Comparison of ENCODE assay signal across 15 cellular contexts in the genomic region with DNA sequence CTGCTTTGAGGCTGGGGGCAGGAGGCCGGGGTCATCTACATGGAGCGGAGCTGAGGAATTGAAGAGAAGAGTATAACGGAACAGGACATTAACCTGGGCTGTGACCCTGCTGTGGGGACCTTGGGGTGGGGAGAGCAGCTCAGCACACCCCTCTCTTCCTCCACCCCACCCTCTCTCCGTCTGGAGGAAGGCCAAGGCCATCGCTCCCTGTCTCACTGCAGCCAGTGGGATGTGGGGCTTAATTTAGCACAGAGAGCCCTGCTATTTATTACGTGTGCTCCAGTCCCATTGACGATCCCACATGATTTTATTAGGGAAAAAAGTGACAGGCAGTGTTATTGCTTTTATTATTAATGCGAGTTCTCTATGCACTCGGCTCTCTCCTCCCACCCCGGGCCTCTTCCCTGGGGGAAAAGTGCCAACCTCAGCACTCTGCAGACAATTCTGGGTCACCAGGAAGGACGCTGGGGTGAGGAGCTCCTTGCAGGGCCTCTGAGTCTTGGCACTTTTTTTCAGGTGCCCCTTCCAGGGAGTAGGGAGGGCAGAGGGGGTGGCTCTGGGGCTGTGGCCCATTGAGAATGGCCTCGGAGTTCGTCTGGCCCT. TPM values are rescaled to one million over a fixed set of nuclear protein-coding genes. Genes with fewer than 3 reads are reported as not detected.
A peak's percentile ranks its signal among the peaks of the same experiment; 100 is the strongest.
DNase-seq lines count a peak whose midpoint lies in the region; ATAC-seq and TF ChIP-seq lines count a peak whose summit lies in the region.
"Had no signal": no experiment of that assay in that cellular context is flagged by ENCODE, and none has a peak within 500 bp of the region (broad histone marks: within the 10 kb centered on the region; RNA-seq: fewer than 3 reads in every experiment).

No MANE protein-coding gene starts in this region.

- no peak overlapping the region for H2AFZ ChIP-seq in neural progenitor cell (replicated peaks)

- H3K4me2 ChIP-seq in neural progenitor cell: no peak overlapping the region

- H3K27ac ChIP-seq in right atrium auricular region (no peak overlapping the region), adrenal gland (peak overlapping the region in 1 of 5 donors; percentile 12), neural progenitor cell (no peak overlapping the region)
- H3K27ac ChIP-seq: 22Rv1 had no signal

- no peaks in the 10 kb centered on the region for H3K9me3 ChIP-seq in right atrium auricular region
- H3K9me3 ChIP-seq in adrenal gland (replicated peaks in 1 of 3): no peaks in the 10 kb centered on the region
- no peaks in the 10 kb centered on the region for H3K9me3 ChIP-seq in neural progenitor cell (ENCODE audit: low read depth)

- H3K79me2 ChIP-seq in neural progenitor cell (ENCODE audit: low read depth): no peaks in the 10 kb centered on the region

- H3K9ac ChIP-seq in neural progenitor cell: no peak overlapping the region

- 10 to 18% (median 14%) methylated on average over 8 to 13 of the region's 13 CpGs for WGBS in adrenal gland, 4 donors

- H3K4me3 ChIP-seq in right atrium auricular region (no peak overlapping the region), adrenal gland (no peak overlapping the region), neural progenitor cell (no peak overlapping the region)

- TF ChIP-seq POLR2A in adrenal gland (IDR thresholded peaks at IDR 0.05): no peak

- TF ChIP-seq CTCF in right atrium auricular region (IDR thresholded peaks at IDR 0.05) (no peak), adrenal gland (IDR thresholded peaks at IDR 0.05) (no peak), neural progenitor cell (IDR thresholded peaks at IDR 0.05) (no peak)

- no peaks in the 10 kb centered on the region for H4K20me1 ChIP-seq in neural progenitor cell (ENCODE audit: low read depth)

- no peaks in the 10 kb centered on the region for H3K9me3 Mint-ChIP-seq in neural progenitor cell

- no peak overlapping the region for H3K27ac Mint-ChIP-seq in neural progenitor cell

- no peak overlapping the region for H3K4me3 Mint-ChIP-seq in neural progenitor cell

- H3K27me3 ChIP-seq in right atrium auricular region (no peaks in the 10 kb centered on the region), adrenal gland (no peaks in the 10 kb centered on the region), neural progenitor cell (no peaks in the 10 kb centered on the region)

- DNase-seq in Right ventricle myocardium inferior (ENCODE audit: missing footprints): peak; percentile 57
- DNase-seq in right atrium auricular region (ENCODE audit: low spot score): no peak
- DNase-seq in adrenal gland: peak; percentile 30 to 84 (median 70)
- DNase-seq in medulla oblongata (ENCODE audit: extremely low spot score): peak; percentile 3
- peak; percentile 55 for DNase-seq in ureter (ENCODE audit: low spot score)
- no peak for DNase-seq in stimulated activated naive CD4-positive, alpha-beta T cell (lab: John Stamatoyannopoulos, UW)
- no peak for DNase-seq in NOMO-1 treated with DMSO at 0.1 percent for 48 hours (lab: John Stamatoyannopoulos, UW; ENCODE audit: unreplicated experiment)
- no peak for DNase-seq in neural progenitor cell (ENCODE audit: low spot score)
- DNase-seq: DMS 273 treated with DMSO at 0.1 percent for 48 hours, H7, Kasumi-1, NCI-H1417, NCI-H1930, NCI-H510A had no signal

- H3K36me3 Mint-ChIP-seq in neural progenitor cell: no peaks in the 10 kb centered on the region

- H3K27me3 Mint-ChIP-seq in neural progenitor cell (ENCODE audit: insufficient read depth, low read depth): peaks cover 7% of the 10 kb centered on the region

- H3K4me1 ChIP-seq in right atrium auricular region (no peaks in the 10 kb centered on the region), adrenal gland (replicated peaks in 1 of 2) (peaks cover 0 to 11% of the 10 kb centered on the region in 2 donors), neural progenitor cell (peaks cover 13% of the 10 kb centered on the region)

- ATAC-seq in Right ventricle myocardium inferior: no peak

- no peaks in the 10 kb centered on the region for H3F3A ChIP-seq in neural progenitor cell (ENCODE audit: low read depth)

- intact Hi-C loops in Right ventricle myocardium inferior (cut with DNase I) (no loop called here), adrenal gland (cut with DNase I) (no loop called here)

- H3K36me3 ChIP-seq in right atrium auricular region: no peaks in the 10 kb centered on the region
- no peaks in the 10 kb centered on the region for H3K36me3 ChIP-seq in adrenal gland (replicated peaks in 1 of 2)
- H3K36me3 ChIP-seq in neural progenitor cell: no peaks in the 10 kb centered on the region

- peaks cover 18% of the 10 kb centered on the region for H3K4me1 Mint-ChIP-seq in neural progenitor cell

RNA-seq across cellular contexts. Expression of a gene that starts 57.2 kb away (rescaled TPM):
- not detected for total RNA-seq in Right ventricle myocardium inferior
- not detected for total RNA-seq in right atrium auricular region
- under 1 TPM in 7 of 8 donors, not detected in 1; 0.26 to 0.83 (median 0.42) TPM for total RNA-seq in adrenal gland
- polyA plus RNA-seq in adrenal gland: 1 to 10 TPM in 1 of 3 donors, under 1 TPM in 2; 0.24 to 1.0 (median 0.80) TPM
- total RNA-seq in ureter: 1.7 TPM
- 1.8 and 6.0 TPM in 2 replicates for total RNA-seq in neural progenitor cell (ENCODE audit: low replicate concordance)

Comparison
In these comparisons a context has a peak if more than half of its experiments do, and no peak if none do; other contexts are left out.
1. DNase-seq: peak in Right ventricle myocardium inferior (single experiment), adrenal gland (7 of 7), medulla oblongata (single experiment) and ureter (single experiment); none in right atrium auricular region (single experiment), stimulated activated naive CD4-positive, alpha-beta T cell (0 of 6), NOMO-1 treated with DMSO at 0.1 percent for 48 hours (single experiment) and neural progenitor cell (single experiment).